In the genomic region with DNA sequence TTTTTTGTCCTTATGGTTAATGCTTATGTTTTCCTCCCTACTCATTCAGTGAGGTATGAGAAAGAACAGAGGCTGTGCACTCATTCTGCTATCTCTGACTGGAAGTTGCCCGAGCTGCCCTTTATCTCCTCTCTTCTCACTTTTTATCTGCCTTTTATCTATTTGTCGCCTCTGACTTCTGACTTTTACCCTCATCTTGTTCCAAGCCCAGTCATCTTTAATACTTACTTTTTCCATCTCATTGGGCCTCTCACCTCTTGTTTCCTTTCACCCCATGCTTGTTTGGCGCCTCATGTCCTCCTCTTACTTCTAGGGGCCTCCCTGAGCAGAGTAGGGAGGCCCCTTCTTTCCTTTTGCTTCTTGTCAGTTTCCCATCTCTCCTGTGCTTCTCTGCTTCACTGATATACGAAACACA, we compare ENCODE assay signal across 15 cellular contexts. TPM values are rescaled to one million over a fixed set of nuclear protein-coding genes. Genes with fewer than 3 reads are reported as not detected.
DNase-seq lines count a peak whose midpoint lies in the region; ATAC-seq and TF ChIP-seq lines count a peak whose summit lies in the region.
"Had no signal": no experiment of that assay in that cellular context is flagged by ENCODE, and none has a peak within 500 bp of the region (broad histone marks: within the 10 kb centered on the region; RNA-seq: fewer than 3 reads in every experiment).

No MANE protein-coding gene starts in this region.

- peaks cover 29% of the 10 kb centered on the region for H3K36me3 Mint-ChIP-seq in activated CD4-positive, alpha-beta T cell treated with anti-CD3 and anti-CD28 coated beads, Interleukin-2, amount 10 ng/mL, durations not matched to agents 24 days and 14 days (ENCODE audit: low read depth)
- peaks cover 20% of the 10 kb centered on the region for H3K36me3 Mint-ChIP-seq in activated naive CD8-positive, alpha-beta T cell treated with anti-CD3 and anti-CD28 coated beads, Interleukin-2, amount 50 U/mL, for 24 hours (ENCODE audit: low read depth)

- DNase-seq in activated CD4-positive, alpha-beta T cell treated with anti-CD3 and anti-CD28 coated beads, Interleukin-2, amount 10 ng/mL, durations not matched to agents 24 days and 14 days: no peak
- no peak for DNase-seq in activated CD4-positive, alpha-beta T cell treated with anti-CD3 and anti-CD28 coated beads, Interleukin-2, amount 50 U/mL, for 4 hours
- DNase-seq in RWPE2 (ENCODE audit: low spot score) (no peak), retina (no peak)
- DNase-seq in activated naive CD8-positive, alpha-beta T cell treated with anti-CD3 and anti-CD28 coated beads, Interleukin-2, amount 50 U/mL, for 24 hours: peak; percentile 33
- peak; percentile 69 for DNase-seq in stimulated activated CD4-positive, alpha-beta T cell treated with anti-CD3 and anti-CD28 coated beads, Interleukin-1b, Interleukin-23, amount 100 ng/mL, for 48 hours
- DNase-seq: activated CD8-positive, alpha-beta memory T cell treated with anti-CD3 and anti-CD28 coated beads for 24 hours; glutamatergic neuron; islet precursor cell; NCI-H187 treated with DMSO at 0.1 percent for 48 hours; NCI-H526; transverse colon had no signal

- H3K4me1 ChIP-seq in RWPE2 (ENCODE audit: insufficient read depth, poor library complexity, severe bottlenecking): peaks cover 25% of the 10 kb centered on the region

- H3K9me3 Mint-ChIP-seq in activated CD4-positive, alpha-beta T cell treated with anti-CD3 and anti-CD28 coated beads, Interleukin-2, amount 10 ng/mL, durations not matched to agents 24 days and 14 days: peaks cover 3% of the 10 kb centered on the region
- H3K9me3 Mint-ChIP-seq in activated naive CD8-positive, alpha-beta T cell treated with anti-CD3 and anti-CD28 coated beads, Interleukin-2, amount 50 U/mL, for 24 hours: peaks cover 3% of the 10 kb centered on the region

- no peak for ATAC-seq in RWPE2 (ENCODE audit: low read depth)
- peak; percentile 94 for ATAC-seq in activated naive CD8-positive, alpha-beta T cell treated with anti-CD3 and anti-CD28 coated beads, Interleukin-2, amount 50 U/mL, for 24 hours
- no peak for ATAC-seq in GM18520 (IDR thresholded peaks at IDR 0.05; ENCODE audit: unreplicated experiment)
- ATAC-seq in HG02885 (IDR thresholded peaks at IDR 0.05; ENCODE audit: poor library complexity, unreplicated experiment): no peak

- TF ChIP-seq CTCF in RWPE2 (IDR thresholded peaks at IDR 0.05; ENCODE audit: poor library complexity, severe bottlenecking): no peak

- no peak overlapping the region for H3K4me3 ChIP-seq in RWPE2 (ENCODE audit: severe bottlenecking)
- H3K4me3 ChIP-seq: A549, transverse colon had no signal

- H3K36me3 ChIP-seq in RWPE2 (ENCODE audit: low read depth): no peaks in the 10 kb centered on the region
- H3K36me3 ChIP-seq: transverse colon had no signal

- no peaks in the 10 kb centered on the region for H3K27me3 ChIP-seq in RWPE2 (ENCODE audit: insufficient read depth, poor library complexity, severe bottlenecking)
- H3K27me3 ChIP-seq: transverse colon had no signal

- intact Hi-C loops in activated CD4-positive, alpha-beta T cell treated with anti-CD3 and anti-CD28 coated beads, Interleukin-2, amount 10 ng/mL, durations not matched to agents 24 days and 14 days (cut with micrococcal nuclease): loop anchor here (1.0 to 5.0 kb wide), 5 partner anchors 13 to 51 kb away; partner anchors contain the start of gene DIP2B

- H3K4me3 Mint-ChIP-seq in activated CD4-positive, alpha-beta T cell treated with anti-CD3 and anti-CD28 coated beads, Interleukin-2, amount 10 ng/mL, durations not matched to agents 24 days and 14 days: peak overlapping the region; percentile 59
- peak overlapping the region; percentile 76 for H3K4me3 Mint-ChIP-seq in activated naive CD8-positive, alpha-beta T cell treated with anti-CD3 and anti-CD28 coated beads, Interleukin-2, amount 50 U/mL, for 24 hours

- peak overlapping the region; percentile 73 for H3K27ac ChIP-seq in RWPE2 (ENCODE audit: poor library complexity, severe bottlenecking)
- H3K27ac ChIP-seq: transverse colon had no signal

- peaks cover 18% of the 10 kb centered on the region for H3K4me1 Mint-ChIP-seq in activated CD4-positive, alpha-beta T cell treated with anti-CD3 and anti-CD28 coated beads, Interleukin-2, amount 10 ng/mL, durations not matched to agents 24 days and 14 days
- peaks cover 74% of the 10 kb centered on the region for H3K4me1 Mint-ChIP-seq in activated naive CD8-positive, alpha-beta T cell treated with anti-CD3 and anti-CD28 coated beads, Interleukin-2, amount 50 U/mL, for 24 hours

- no peaks in the 10 kb centered on the region for H3K9me3 ChIP-seq in RWPE2 (ENCODE audit: severe bottlenecking)
- H3K9me3 ChIP-seq: A549, transverse colon had no signal

- H3K27ac Mint-ChIP-seq in activated CD4-positive, alpha-beta T cell treated with anti-CD3 and anti-CD28 coated beads, Interleukin-2, amount 10 ng/mL, durations not matched to agents 24 days and 14 days: peak overlapping the region; percentile 91
- peak overlapping the region; percentile 100 for H3K27ac Mint-ChIP-seq in activated naive CD8-positive, alpha-beta T cell treated with anti-CD3 and anti-CD28 coated beads, Interleukin-2, amount 50 U/mL, for 24 hours

- H3K27me3 Mint-ChIP-seq in activated CD4-positive, alpha-beta T cell treated with anti-CD3 and anti-CD28 coated beads, Interleukin-2, amount 10 ng/mL, durations not matched to agents 24 days and 14 days: no peaks in the 10 kb centered on the region
- H3K27me3 Mint-ChIP-seq in activated naive CD8-positive, alpha-beta T cell treated with anti-CD3 and anti-CD28 coated beads, Interleukin-2, amount 50 U/mL, for 24 hours: no peaks in the 10 kb centered on the region

RNA-seq across cellular contexts. Expression of gene DIP2B, which starts 50.7 kb away (rescaled TPM):
- 26.4 and 29.4 TPM in 2 replicates for total RNA-seq in activated CD4-positive, alpha-beta T cell treated with anti-CD3 and anti-CD28 coated beads, Interleukin-2, amount 10 ng/mL, durations not matched to agents 24 days and 14 days

Comparison
In these comparisons a context has a peak if more than half of its experiments do, and no peak if none do; other contexts are left out.
1. DNase-seq: peak in activated naive CD8-positive, alpha-beta T cell treated with anti-CD3 and anti-CD28 coated beads, Interleukin-2, amount 50 U/mL, for 24 hours (single experiment) and stimulated activated CD4-positive, alpha-beta T cell treated with anti-CD3 and anti-CD28 coated beads, Interleukin-1b, Interleukin-23, amount 100 ng/mL, for 48 hours (single experiment); none in activated CD4-positive, alpha-beta T cell treated with anti-CD3 and anti-CD28 coated beads, Interleukin-2, amount 10 ng/mL, durations not matched to agents 24 days and 14 days (single experiment), activated CD4-positive, alpha-beta T cell treated with anti-CD3 and anti-CD28 coated beads, Interleukin-2, amount 50 U/mL, for 4 hours (0 of 2), RWPE2 (single experiment) and retina (single experiment).